ENCODE assay signal across 20 cellular contexts in genomic region chrX:57083143-57083542, GRCh38.
"Had no signal": no experiment of that assay in that cellular context is flagged by ENCODE, and none has a peak within 500 bp of the region (broad histone marks: within the 10 kb centered on the region; RNA-seq: fewer than 3 reads in every experiment).

No MANE protein-coding gene starts in this region.

- H3K9me3 ChIP-seq: Peyer's patch, SJCRH30 had no signal

- DNase-seq: activated B cell treated with CpG ODN at 0.5 μM for 24 hours; activated CD4-positive, alpha-beta memory T cell treated with anti-CD3 and anti-CD28 coated beads for 36 hours; activated CD4-positive, alpha-beta T cell treated with anti-CD3 and anti-CD28 coated beads for 1 hour; activated CD4-positive, alpha-beta T cell treated with anti-CD3 and anti-CD28 coated beads, Interleukin-2, amount 10 ng/mL, durations not matched to agents 24 days and 14 days; activated CD8-positive, alpha-beta memory T cell treated with anti-CD3 and anti-CD28 coated beads for 24 hours; activated gamma-delta T cell; activated naive CD4-positive, alpha-beta T cell treated with anti-CD3 and anti-CD28 coated beads for 36 hours; activated T-cell treated with anti-CD3 and anti-CD28 coated beads, Interleukin-2, amount 50 U/mL, for 48 hours; amygdala; NCI-H1105; NCI-H1436; NCI-H1694 treated with DMSO at 0.1 percent for 48 hours; NCI-H2029 treated with DMSO at 0.1 percent for 48 hours; NCI-H446; NCI-H524; Peyer's patch; Right ventricle myocardium superior; SJCRH30 had no signal

- ATAC-seq: activated T-helper 17 cell treated with anti-CD3 and anti-CD28 coated beads, Interleukin-2, amount 50 U/mL, for 72 hours had no signal

- H3K27ac ChIP-seq: Peyer's patch, RWPE1, SJCRH30 had no signal

- H3K36me3 ChIP-seq: Peyer's patch, SJCRH30 had no signal

- H3K27me3 ChIP-seq: Peyer's patch, SJCRH30 had no signal

- H3K4me1 ChIP-seq: Peyer's patch, SJCRH30 had no signal

- H3K4me3 ChIP-seq: Peyer's patch, SJCRH30 had no signal
